17 cellular contexts compared by ENCODE assay signal in the genomic region with DNA sequence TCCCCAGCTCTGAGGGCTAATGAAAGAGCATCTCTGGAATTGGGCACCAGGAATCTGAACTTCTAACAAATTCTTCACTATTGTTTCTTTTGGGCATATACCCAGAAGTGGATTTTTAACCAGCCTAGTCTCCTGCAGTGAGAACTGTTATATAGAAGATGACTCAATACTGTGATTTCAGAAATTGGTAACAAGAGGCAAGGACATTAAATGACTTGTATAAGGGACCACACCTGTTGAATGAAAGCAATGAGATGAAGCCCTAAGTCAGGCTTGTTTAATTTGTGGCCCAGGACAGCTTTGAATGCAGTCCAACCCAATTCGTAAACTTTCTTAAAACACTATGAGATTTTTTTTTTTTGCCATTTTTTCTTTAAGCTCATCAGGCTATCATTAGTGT.
"Had no signal": no experiment of that assay in that cellular context is flagged by ENCODE, and none has a peak within 500 bp of the region (broad histone marks: within the 10 kb centered on the region; RNA-seq: fewer than 3 reads in every experiment).

No MANE protein-coding gene starts in this region.

- H3K4me1 ChIP-seq: esophagus squamous epithelium, sigmoid colon, thyroid gland had no signal

- ATAC-seq: activated CD8-positive, alpha-beta memory T cell treated with anti-CD3 and anti-CD28 coated beads, Interleukin-2, amount 10 ng/mL, durations not matched to agents 7 days and 5 days; left ventricle myocardium superior had no signal

- DNase-seq: activated CD4-positive, CD25-positive, alpha-beta regulatory T cell; activated CD8-positive, alpha-beta memory T cell treated with anti-CD3 and anti-CD28 coated beads, Interleukin-2, amount 10 ng/mL, durations not matched to agents 7 days and 5 days; activated naive CD4-positive, alpha-beta T cell treated with Interleukin-2 at 50 U/mL for 16 hours; aorta; effector memory CD4-positive, alpha-beta T cell; esophagus squamous epithelium; immature natural killer cell; left ventricle myocardium superior; nephron progenitor cell; nucleus accumbens; sigmoid colon; spleen; stimulated activated CD4-positive, alpha-beta T cell treated with anti-CD3 and anti-CD28 coated beads, Interleukin-4, amount 100 ng/mL, for 4 hours; stimulated activated naive B cell treated with anti-CD40 and anti-IgM and Interleukin-4, amounts not matched to agents 10 μg/mL and 1 μg/mL and 100 μg/mL, for 72 hours; T1000; thyroid gland had no signal

- H3K27ac Mint-ChIP-seq: activated CD8-positive, alpha-beta memory T cell treated with anti-CD3 and anti-CD28 coated beads, Interleukin-2, amount 10 ng/mL, durations not matched to agents 7 days and 5 days; nephron progenitor cell had no signal

- H3K27me3 Mint-ChIP-seq: activated CD8-positive, alpha-beta memory T cell treated with anti-CD3 and anti-CD28 coated beads, Interleukin-2, amount 10 ng/mL, durations not matched to agents 7 days and 5 days; dendritic cell treated with granulocyte-macrophage colony-stimulating factor and Interleukin-4, amounts not matched to agents 40 ng/mL and 50 ng/mL, for 4 days; stimulated activated naive B cell treated with anti-CD40 and anti-IgM and Interleukin-4, amounts not matched to agents 10 μg/mL and 1 μg/mL and 100 μg/mL, for 72 hours had no signal

- H3K27me3 ChIP-seq: esophagus squamous epithelium, sigmoid colon, spleen, thyroid gland had no signal

- H3K4me3 ChIP-seq: esophagus squamous epithelium, sigmoid colon, spleen, thyroid gland had no signal

- H3K27ac ChIP-seq: esophagus squamous epithelium, sigmoid colon, spleen, thyroid gland had no signal

- H3K36me3 ChIP-seq: thyroid gland had no signal

- H3K9me3 ChIP-seq: thyroid gland had no signal

- H3K4me3 Mint-ChIP-seq: activated CD8-positive, alpha-beta memory T cell treated with anti-CD3 and anti-CD28 coated beads, Interleukin-2, amount 10 ng/mL, durations not matched to agents 7 days and 5 days; dendritic cell treated with granulocyte-macrophage colony-stimulating factor and Interleukin-4, amounts not matched to agents 40 ng/mL and 50 ng/mL, for 4 days; immature natural killer cell; nephron progenitor cell; stimulated activated naive B cell treated with anti-CD40 and anti-IgM and Interleukin-4, amounts not matched to agents 10 μg/mL and 1 μg/mL and 100 μg/mL, for 72 hours had no signal

- H3K4me1 Mint-ChIP-seq: nephron progenitor cell had no signal
